In genomic region chr17:43034623-43035293, GRCh38 we compare ENCODE assay signal across 14 cellular contexts. TPM values are rescaled to one million over a fixed set of nuclear protein-coding genes. Genes with fewer than 3 reads are reported as not detected.
DNase-seq lines count a peak whose midpoint lies in the region; ATAC-seq, FAIRE-seq and TF ChIP-seq lines count a peak whose summit lies in the region.
"Had no signal": no experiment of that assay in that cellular context is flagged by ENCODE, and none has a peak within 500 bp of the region (broad histone marks: within the 10 kb centered on the region; RNA-seq: fewer than 3 reads in every experiment).

No MANE protein-coding gene starts in this region.

- intact Hi-C loops in kidney (cut with DNase I) (no loop called here), body of pancreas (cut with DNase I) (no loop called here)
- intact Hi-C loops in naive thymus-derived CD4-positive, alpha-beta T cell (cut with micrococcal nuclease) = no loop called here

- H3K4me1 Mint-ChIP-seq in activated naive CD4-positive, alpha-beta T cell treated with anti-CD3 and anti-CD28 coated beads, Interleukin-2, amount 10 ng/mL, durations not matched to agents 7 days and 5 days = no peaks in the 10 kb centered on the region
- H3K4me1 Mint-ChIP-seq in type B pancreatic cell (ENCODE audit: unreplicated experiment) = peaks cover 24% of the 10 kb centered on the region
- no peaks in the 10 kb centered on the region for H3K4me1 Mint-ChIP-seq in naive thymus-derived CD4-positive, alpha-beta T cell

- ATAC-seq in activated naive CD4-positive, alpha-beta T cell treated with anti-CD3 and anti-CD28 coated beads, Interleukin-2, amount 50 U/mL, for 72 hours = no peak
- ATAC-seq in naive thymus-derived CD4-positive, alpha-beta T cell = no peak
- ATAC-seq in body of pancreas = no peak
- ATAC-seq: activated CD8-positive, alpha-beta T cell treated with anti-CD3 and anti-CD28 coated beads, Interleukin-2, amount 10 ng/mL, durations not matched to agents 7 days and 5 days; gastroesophageal sphincter had no signal

- no peaks in the 10 kb centered on the region for H3K27me3 ChIP-seq in naive thymus-derived CD4-positive, alpha-beta T cell (ENCODE audit: control insufficient read depth in 2 of 2, insufficient read depth in 2 of 2, low read length in 2 of 2)
- no peaks in the 10 kb centered on the region for H3K27me3 ChIP-seq in body of pancreas
- H3K27me3 ChIP-seq: gastroesophageal sphincter, thyroid gland had no signal

- TF ChIP-seq CTCF in kidney (IDR thresholded peaks at IDR 0.05; ENCODE audit: borderline replicate concordance, extremely low read depth, insufficient read depth) (no peak), type B pancreatic cell (conservative IDR thresholded peaks at IDR 0.05) (no peak), body of pancreas (IDR thresholded peaks at IDR 0.05) (no peak)

- H3K9me3 ChIP-seq in kidney (ENCODE audit: control insufficient read depth in 1 of 2, low read length in 2 of 2) = no peaks in the 10 kb centered on the region
- H3K9me3 ChIP-seq in naive thymus-derived CD4-positive, alpha-beta T cell (ENCODE audit: control insufficient read depth in 2 of 3, low read length in 3 of 3) = no peaks in the 10 kb centered on the region
- H3K9me3 ChIP-seq in body of pancreas = no peaks in the 10 kb centered on the region
- H3K9me3 ChIP-seq: gastroesophageal sphincter, thyroid gland had no signal

- FAIRE-seq in kidney (lab: Jason Lieb, UNC) = no peak
- FAIRE-seq: A204.1, RCC 7860 had no signal

- no peaks in the 10 kb centered on the region for H3K36me3 ChIP-seq in kidney (ENCODE audit: control insufficient read depth in 1 of 2, insufficient read depth in 2 of 2, low read length in 2 of 2)
- H3K36me3 ChIP-seq in naive thymus-derived CD4-positive, alpha-beta T cell (ENCODE audit: control insufficient read depth in 2 of 3, insufficient read depth in 3 of 3, low read length in 3 of 3) = no peaks in the 10 kb centered on the region
- H3K36me3 ChIP-seq in body of pancreas (replicated peaks in 1 of 2; ENCODE audit: insufficient read depth in 1 of 2, low read depth in 2 of 2) = no peaks in the 10 kb centered on the region
- H3K36me3 ChIP-seq: gastroesophageal sphincter, thyroid gland had no signal

- H3K36me3 Mint-ChIP-seq in activated naive CD4-positive, alpha-beta T cell treated with anti-CD3 and anti-CD28 coated beads, Interleukin-2, amount 50 U/mL, for 72 hours = no peaks in the 10 kb centered on the region
- no peaks in the 10 kb centered on the region for H3K36me3 Mint-ChIP-seq in activated naive CD4-positive, alpha-beta T cell treated with anti-CD3 and anti-CD28 coated beads, Interleukin-2, amount 10 ng/mL, durations not matched to agents 7 days and 5 days
- H3K36me3 Mint-ChIP-seq in type B pancreatic cell = no peaks in the 10 kb centered on the region
- H3K36me3 Mint-ChIP-seq in naive thymus-derived CD4-positive, alpha-beta T cell = no peaks in the 10 kb centered on the region

- CTCF ChIA-PET in activated naive CD4-positive, alpha-beta T cell treated with anti-CD3 and anti-CD28 coated beads, Interleukin-2, amount 10 ng/mL, durations not matched to agents 7 days and 5 days (lab: Charles Lee) = no interaction called here
- CTCF ChIA-PET in naive thymus-derived CD4-positive, alpha-beta T cell (lab: Charles Lee) = interaction anchor here (1.1 kb wide), 1 partner anchor 11 kb away, joined by 3 read pairs; no protein-coding TSS in a partner anchor

- POLR2A ChIA-PET in naive thymus-derived CD4-positive, alpha-beta T cell (lab: Charles Lee) = interaction anchor here (0.6 kb wide), 1 partner anchor 137 kb away, joined by 3 read pairs; no protein-coding TSS in a partner anchor

- no peak for DNase-seq in activated naive CD4-positive, alpha-beta T cell treated with anti-CD3 and anti-CD28 coated beads, Interleukin-2, amount 50 U/mL, for 72 hours (ENCODE audit: low spot score in 2 of 2)
- DNase-seq in activated naive CD4-positive, alpha-beta T cell treated with anti-CD3 and anti-CD28 coated beads, Interleukin-2, amount 10 ng/mL, durations not matched to agents 7 days and 5 days = no peak
- DNase-seq in kidney = peak; percentile 20
- DNase-seq in type B pancreatic cell (ENCODE audit: extremely low spot score, unreplicated experiment) = no peak
- no peak for DNase-seq in naive thymus-derived CD4-positive, alpha-beta T cell
- no peak for DNase-seq in body of pancreas
- DNase-seq: activated CD8-positive, alpha-beta T cell treated with anti-CD3 and anti-CD28 coated beads, Interleukin-2, amount 10 ng/mL, durations not matched to agents 7 days and 5 days; CD4-positive, alpha-beta T cell; stimulated activated CD4-positive, alpha-beta T cell treated with anti-CD3 and anti-CD28 coated beads, Interleukin-4, amount 100 ng/mL, for 4 hours had no signal

- 80 to 83% methylated on average over 6 of the region's 6 CpGs for WGBS in body of pancreas, 2 donors

- no peak overlapping the region for H3K4me3 Mint-ChIP-seq in activated naive CD4-positive, alpha-beta T cell treated with anti-CD3 and anti-CD28 coated beads, Interleukin-2, amount 10 ng/mL, durations not matched to agents 7 days and 5 days
- peak overlapping the region; percentile 69 for H3K4me3 Mint-ChIP-seq in type B pancreatic cell
- H3K4me3 Mint-ChIP-seq in naive thymus-derived CD4-positive, alpha-beta T cell = no peak overlapping the region
- H3K4me3 Mint-ChIP-seq: activated CD8-positive, alpha-beta T cell treated with anti-CD3 and anti-CD28 coated beads, Interleukin-2, amount 10 ng/mL, durations not matched to agents 7 days and 5 days; CD4-positive, alpha-beta T cell had no signal

- no peak overlapping the region for H3K9ac ChIP-seq in kidney (ENCODE audit: low read length in 2 of 2)

- H3K27ac Mint-ChIP-seq in activated naive CD4-positive, alpha-beta T cell treated with anti-CD3 and anti-CD28 coated beads, Interleukin-2, amount 50 U/mL, for 72 hours = peak overlapping the region; percentile 18 to 27
- no peak overlapping the region for H3K27ac Mint-ChIP-seq in activated naive CD4-positive, alpha-beta T cell treated with anti-CD3 and anti-CD28 coated beads, Interleukin-2, amount 10 ng/mL, durations not matched to agents 7 days and 5 days
- H3K27ac Mint-ChIP-seq in type B pancreatic cell = peak overlapping the region; percentile 64
- H3K27ac Mint-ChIP-seq in naive thymus-derived CD4-positive, alpha-beta T cell = no peak overlapping the region
- H3K27ac Mint-ChIP-seq: activated CD8-positive, alpha-beta T cell treated with anti-CD3 and anti-CD28 coated beads, Interleukin-2, amount 10 ng/mL, durations not matched to agents 7 days and 5 days; CD4-positive, alpha-beta T cell had no signal

- no peak for TF ChIP-seq POLR2A in body of pancreas (IDR thresholded peaks at IDR 0.05)

- H3K27ac ChIP-seq in kidney (ENCODE audit: low read depth in 2 of 2, low read length in 2 of 2) (no peak overlapping the region), body of pancreas (no peak overlapping the region)
- no peak overlapping the region for H3K27ac ChIP-seq in naive thymus-derived CD4-positive, alpha-beta T cell (ENCODE audit: low read depth, low read length)
- H3K27ac ChIP-seq: gastroesophageal sphincter, thyroid gland had no signal

- H3K4me3 ChIP-seq in kidney (ENCODE audit: low read length in 2 of 2) (no peak overlapping the region), body of pancreas (no peak overlapping the region)
- no peak overlapping the region for H3K4me3 ChIP-seq in naive thymus-derived CD4-positive, alpha-beta T cell (ENCODE audit: low read length)
- H3K4me3 ChIP-seq: gastroesophageal sphincter, thyroid gland had no signal

- H3K27me3 Mint-ChIP-seq in activated naive CD4-positive, alpha-beta T cell treated with anti-CD3 and anti-CD28 coated beads, Interleukin-2, amount 10 ng/mL, durations not matched to agents 7 days and 5 days = peaks cover 5% of the 10 kb centered on the region
- H3K27me3 Mint-ChIP-seq in type B pancreatic cell = no peaks in the 10 kb centered on the region
- no peaks in the 10 kb centered on the region for H3K27me3 Mint-ChIP-seq in naive thymus-derived CD4-positive, alpha-beta T cell
- H3K27me3 Mint-ChIP-seq: CD4-positive, alpha-beta T cell had no signal

- no peaks in the 10 kb centered on the region for H3K4me1 ChIP-seq in kidney (ENCODE audit: control insufficient read depth in 1 of 2, insufficient read depth in 1 of 2, low read depth in 1 of 2, low read length in 2 of 2)
- no peaks in the 10 kb centered on the region for H3K4me1 ChIP-seq in naive thymus-derived CD4-positive, alpha-beta T cell (ENCODE audit: control insufficient read depth in 2 of 2, insufficient read depth in 2 of 2, low read length in 2 of 2)
- H3K4me1 ChIP-seq in body of pancreas = no peaks in the 10 kb centered on the region
- H3K4me1 ChIP-seq: gastroesophageal sphincter, thyroid gland had no signal

- H3K9me3 Mint-ChIP-seq in activated naive CD4-positive, alpha-beta T cell treated with anti-CD3 and anti-CD28 coated beads, Interleukin-2, amount 50 U/mL, for 72 hours = no peaks in the 10 kb centered on the region
- H3K9me3 Mint-ChIP-seq in activated naive CD4-positive, alpha-beta T cell treated with anti-CD3 and anti-CD28 coated beads, Interleukin-2, amount 10 ng/mL, durations not matched to agents 7 days and 5 days = no peaks in the 10 kb centered on the region
- no peaks in the 10 kb centered on the region for H3K9me3 Mint-ChIP-seq in type B pancreatic cell
- H3K9me3 Mint-ChIP-seq in naive thymus-derived CD4-positive, alpha-beta T cell = peaks cover 0 to 1% (median 0%) of the 10 kb centered on the region in 11 donors
- H3K9me3 Mint-ChIP-seq: CD4-positive, alpha-beta T cell had no signal

RNA-seq across cellular contexts. Expression of gene RND2, which starts 9.7 kb away (rescaled TPM):
- not detected for total RNA-seq in activated naive CD4-positive, alpha-beta T cell treated with anti-CD3 and anti-CD28 coated beads, Interleukin-2, amount 50 U/mL, for 72 hours
- total RNA-seq in kidney = 0.63 TPM
- polyA plus RNA-seq in kidney (ENCODE audit: insufficient read depth, low read depth, low replicate concordance) = 2.3 TPM
- total RNA-seq in type B pancreatic cell (ENCODE audit: low replicate concordance) = 3.3 and 7.1 TPM in 2 replicates
- under 1 TPM in 4 of 5 experiments, not detected in 1; 0.08 to 0.74 (median 0.38) TPM for total RNA-seq in naive thymus-derived CD4-positive, alpha-beta T cell
- polyA plus RNA-seq in naive thymus-derived CD4-positive, alpha-beta T cell = under 1 TPM; 0.15 to 0.33 TPM
- under 1 TPM; 0.33 to 0.52 TPM for total RNA-seq in body of pancreas
- total RNA-seq: activated CD8-positive, alpha-beta T cell treated with anti-CD3 and anti-CD28 coated beads, Interleukin-2, amount 10 ng/mL, durations not matched to agents 7 days and 5 days; LHCN-M2 had no signal

RNA-seq across cellular contexts. Expression of gene VAT1, which starts 12.6 kb away (rescaled TPM):
- 10 to 100 TPM; 28.3 to 35.7 TPM for total RNA-seq in activated naive CD4-positive, alpha-beta T cell treated with anti-CD3 and anti-CD28 coated beads, Interleukin-2, amount 50 U/mL, for 72 hours
- total RNA-seq in kidney (133 TPM), type B pancreatic cell (ENCODE audit: low replicate concordance) (167 and 274 TPM in 2 replicates), body of pancreas (100 to 1,000 TPM in 1 of 2 donors, 10 to 100 TPM in 1; 83.7 to 101 TPM)
- 119 TPM for polyA plus RNA-seq in kidney (ENCODE audit: insufficient read depth, low read depth, low replicate concordance)
- 10 to 100 TPM; 12.8 to 50.9 (median 34.9) TPM for total RNA-seq in naive thymus-derived CD4-positive, alpha-beta T cell
- 10 to 100 TPM; 34.9 to 52.3 TPM for polyA plus RNA-seq in naive thymus-derived CD4-positive, alpha-beta T cell

RNA-seq across cellular contexts. Expression of gene IFI35, which starts 28.2 kb away (rescaled TPM):
- 10 to 100 TPM; 33.3 to 62.3 TPM for total RNA-seq in activated naive CD4-positive, alpha-beta T cell treated with anti-CD3 and anti-CD28 coated beads, Interleukin-2, amount 50 U/mL, for 72 hours
- total RNA-seq in kidney (41.4 TPM), type B pancreatic cell (ENCODE audit: low replicate concordance) (6.6 and 8.8 TPM in 2 replicates), body of pancreas (10 to 100 TPM; 16.2 to 19.5 TPM)
- polyA plus RNA-seq in kidney (ENCODE audit: insufficient read depth, low read depth, low replicate concordance) = 58.6 TPM
- total RNA-seq in naive thymus-derived CD4-positive, alpha-beta T cell = 100 to 1,000 TPM in 1 of 5 experiments, 10 to 100 TPM in 4; 23.5 to 145 (median 32.1) TPM
- 10 to 100 TPM; 49.8 to 50.6 TPM for polyA plus RNA-seq in naive thymus-derived CD4-positive, alpha-beta T cell

RNA-seq across cellular contexts. Expression of gene RPL27, which starts 36.5 kb away (rescaled TPM):
- 1,000 to 10,000 TPM; 1,275 to 1,425 TPM for total RNA-seq in activated naive CD4-positive, alpha-beta T cell treated with anti-CD3 and anti-CD28 coated beads, Interleukin-2, amount 50 U/mL, for 72 hours
- 759 TPM for total RNA-seq in kidney
- 1,823 TPM for polyA plus RNA-seq in kidney (ENCODE audit: insufficient read depth, low read depth, low replicate concordance)
- 1,148 and 1,194 TPM in 2 replicates for total RNA-seq in type B pancreatic cell (ENCODE audit: low replicate concordance)
- 1,000 to 10,000 TPM in 4 of 5 experiments, 100 to 1,000 TPM in 1; 951 to 1,861 (median 1,662) TPM for total RNA-seq in naive thymus-derived CD4-positive, alpha-beta T cell
- polyA plus RNA-seq in naive thymus-derived CD4-positive, alpha-beta T cell = 1,000 to 10,000 TPM; 2,130 to 2,713 TPM
- total RNA-seq in body of pancreas = 100 to 1,000 TPM; 406 to 507 TPM

RNA-seq across cellular contexts. Expression of gene RUNDC1, which starts 54.4 kb away (rescaled TPM):
- total RNA-seq in activated naive CD4-positive, alpha-beta T cell treated with anti-CD3 and anti-CD28 coated beads, Interleukin-2, amount 50 U/mL, for 72 hours = 10 to 100 TPM; 10.7 to 15.2 TPM
- total RNA-seq in kidney (19.5 TPM), type B pancreatic cell (ENCODE audit: low replicate concordance) (18.2 and 19.7 TPM in 2 replicates), body of pancreas (10 to 100 TPM; 17.1 to 37.6 TPM)
- polyA plus RNA-seq in kidney (ENCODE audit: insufficient read depth, low read depth, low replicate concordance) = 10.1 TPM
- 10 to 100 TPM; 12.2 to 21.4 (median 19.4) TPM for total RNA-seq in naive thymus-derived CD4-positive, alpha-beta T cell
- polyA plus RNA-seq in naive thymus-derived CD4-positive, alpha-beta T cell = 10 to 100 TPM; 13.2 to 17.0 TPM

Comparison
In these comparisons a context has a peak if more than half of its experiments do, and no peak if none do; other contexts are left out.
1. H3K27ac Mint-ChIP-seq: peak in activated naive CD4-positive, alpha-beta T cell treated with anti-CD3 and anti-CD28 coated beads, Interleukin-2, amount 50 U/mL, for 72 hours (2 of 2) and type B pancreatic cell (single experiment); none in activated naive CD4-positive, alpha-beta T cell treated with anti-CD3 and anti-CD28 coated beads, Interleukin-2, amount 10 ng/mL, durations not matched to agents 7 days and 5 days (single experiment) and naive thymus-derived CD4-positive, alpha-beta T cell (0 of 9).